ENCODE assay signal across 8 cellular contexts in the genomic region with DNA sequence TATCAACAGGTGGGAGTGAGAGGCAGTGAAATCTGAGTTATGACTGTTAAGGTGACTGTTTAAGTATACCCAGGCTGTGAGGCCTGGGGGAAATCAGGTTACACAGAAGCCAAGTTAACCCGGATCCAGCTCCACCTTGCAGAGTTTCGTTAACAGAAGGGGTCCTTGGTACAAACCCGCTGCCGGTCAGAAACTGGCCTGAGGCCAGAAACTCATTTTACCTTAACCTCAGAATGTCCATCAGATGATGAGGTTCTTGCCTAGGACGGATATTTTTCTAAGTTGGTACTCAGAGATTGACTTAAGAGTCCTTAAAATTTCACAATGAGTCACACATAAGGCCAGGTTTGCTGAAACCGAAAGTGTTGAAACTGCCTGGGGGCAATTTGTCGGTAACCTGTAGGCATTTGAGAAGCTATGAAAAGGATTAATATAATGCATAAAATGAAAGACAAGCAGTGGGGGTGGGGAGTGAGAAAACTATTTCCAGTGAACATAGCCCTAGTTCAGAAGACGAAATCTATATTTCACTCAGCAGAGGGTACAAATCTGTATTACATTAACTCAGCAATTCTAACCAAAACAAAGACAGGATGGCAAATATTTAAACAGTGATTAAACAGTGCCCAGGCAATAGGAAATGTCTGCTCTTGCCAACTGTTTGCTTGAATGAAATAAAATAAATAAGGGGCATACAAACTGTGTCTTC.
DNase-seq lines count a peak whose midpoint lies in the region; ATAC-seq, FAIRE-seq and TF ChIP-seq lines count a peak whose summit lies in the region.

No MANE protein-coding gene starts in this region.

- no peak for TF ChIP-seq EP300 in transverse colon (IDR thresholded peaks at IDR 0.05; ENCODE audit: low read depth)

- H3K4me3 ChIP-seq in transverse colon = peak overlapping the region in 1 of 4 donors; percentile 31

- TF ChIP-seq POLR2A in transverse colon (IDR thresholded peaks at IDR 0.05) = no peak

- ATAC-seq in GM21825 (IDR thresholded peaks at IDR 0.05; ENCODE audit: unreplicated experiment) = peak; percentile 67

- no peaks in the 10 kb centered on the region for H3K36me3 ChIP-seq in transverse colon

- H3K9me3 ChIP-seq in transverse colon = no peaks in the 10 kb centered on the region

- intact Hi-C loops in transverse colon (cut with DNase I; ENCODE audit: low total_unique reads) = no loop called here

- H3K4me1 ChIP-seq in transverse colon = peaks cover 2 to 15% (median 5%) of the 10 kb centered on the region in 4 donors

- WGBS in transverse colon (ENCODE audit: low coverage in 1 of 2), 2 donors = 39 to 40% methylated on average over 8 of the region's 8 CpGs

- in situ Hi-C loops in transverse colon (cut with MboI; ENCODE audit: low pct_ligation_motif_present in 1 of 4, low pct_unique_long_range_greater_than_20kb in 1 of 4, low sequenced_read_pairs in 3 of 4) = no loop called here

- DNase-seq in DMS53 treated with DMSO at 0.1 percent for 48 hours (lab: John Stamatoyannopoulos, UW; ENCODE audit: unreplicated experiment) (peak; percentile 77), NCI-H1092 (lab: John Stamatoyannopoulos, UW) (peak; percentile 26), transverse colon (peak; percentile 23), DMS 273 treated with DMSO at 0.1 percent for 48 hours (lab: John Stamatoyannopoulos, UW) (no peak), NCI-H2227 treated with DMSO at 0.1 percent for 48 hours (lab: John Stamatoyannopoulos, UW) (no peak)
- DNase-seq in activated CD4-positive, alpha-beta T cell treated with anti-CD3 and anti-CD28 coated beads, Interleukin-2, amount 50 U/mL, for 24 hours (ENCODE audit: low read depth in 1 of 2, low spot score in 1 of 2) = peak; percentile 11 to 60

- peak overlapping the region; percentile 7 to 49 (median 41) for H3K27ac ChIP-seq in transverse colon

- H3K27me3 ChIP-seq in transverse colon = no peaks in the 10 kb centered on the region

- peak; percentile 97 for FAIRE-seq in islet of Langerhans (lab: Jason Lieb, UNC)

- TF ChIP-seq CTCF in transverse colon (IDR thresholded peaks at IDR 0.05) = no peak

Comparison
In these comparisons a context has a peak if more than half of its experiments do, and no peak if none do; other contexts are left out.
1. DNase-seq: peak in DMS53 treated with DMSO at 0.1 percent for 48 hours (single experiment), NCI-H1092 (single experiment), activated CD4-positive, alpha-beta T cell treated with anti-CD3 and anti-CD28 coated beads, Interleukin-2, amount 50 U/mL, for 24 hours (2 of 2) and transverse colon (single experiment); none in DMS 273 treated with DMSO at 0.1 percent for 48 hours (single experiment) and NCI-H2227 treated with DMSO at 0.1 percent for 48 hours (single experiment).